Comparison of ENCODE assay signal across 15 cellular contexts in the genomic region with DNA sequence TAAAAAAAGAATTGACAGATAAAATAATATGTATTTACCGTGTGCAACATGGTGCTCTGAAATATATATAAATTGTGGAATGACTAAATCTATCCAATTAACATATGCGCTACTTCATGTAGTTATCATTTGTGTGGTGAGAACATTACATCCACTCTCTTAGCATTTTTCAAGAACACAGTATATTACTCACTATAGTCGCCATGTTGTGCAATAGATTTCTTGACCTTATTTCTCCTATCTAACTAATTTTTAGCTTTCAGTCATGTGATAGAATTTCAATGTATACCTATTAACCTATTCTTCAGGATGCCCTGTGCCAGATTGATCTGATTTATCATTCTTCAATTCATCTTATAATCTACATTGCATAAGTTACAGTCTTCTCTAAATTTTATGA.
DNase-seq lines count a peak whose midpoint lies in the region; ATAC-seq and TF ChIP-seq lines count a peak whose summit lies in the region.
"Had no signal": no experiment of that assay in that cellular context is flagged by ENCODE, and none has a peak within 500 bp of the region (broad histone marks: within the 10 kb centered on the region; RNA-seq: fewer than 3 reads in every experiment).

No MANE protein-coding gene starts in this region.

- peaks cover 12% of the 10 kb centered on the region for H3K9me3 Mint-ChIP-seq in nephron
- H3K9me3 Mint-ChIP-seq: GM23338 had no signal

- H3K4me3 Mint-ChIP-seq in nephron, result no peak overlapping the region
- H3K4me3 Mint-ChIP-seq: CD14-positive monocyte; CD8-positive, alpha-beta T cell; GM23338 had no signal

- no peaks in the 10 kb centered on the region for H3K36me3 Mint-ChIP-seq in nephron (ENCODE audit: low read depth)
- H3K36me3 Mint-ChIP-seq: CD14-positive monocyte; CD8-positive, alpha-beta T cell had no signal

- TF ChIP-seq CTCF in fibroblast of mammary gland (conservative IDR thresholded peaks at IDR 0.05; ENCODE audit: control insufficient read depth, insufficient read depth, low read depth, low read length), result no peak
- no peak for TF ChIP-seq CTCF in nephron (IDR thresholded peaks at IDR 0.05; ENCODE audit: unreplicated experiment in 3 of 3)

- peaks cover 6% of the 10 kb centered on the region for H3K4me1 Mint-ChIP-seq in nephron
- H3K4me1 Mint-ChIP-seq: CD14-positive monocyte, GM23338 had no signal

- DNase-seq in HCEC 1CT (peak; percentile 50), amniotic epithelial cell (ENCODE audit: low read depth) (peak; percentile 80), fibroblast of mammary gland (ENCODE audit: low read depth) (peak; percentile 63), COLO668 (lab: John Stamatoyannopoulos, UW; ENCODE audit: unreplicated experiment) (no peak), NCI-H1417 (lab: John Stamatoyannopoulos, UW) (no peak), GF-D8 (lab: John Stamatoyannopoulos, UW) (no peak)
- DNase-seq: Caco-2; CD8-positive, alpha-beta T cell; DND-41; H7 had no signal

- no peaks in the 10 kb centered on the region for H3K27me3 Mint-ChIP-seq in nephron (ENCODE audit: low read depth)

- H3K27ac Mint-ChIP-seq in nephron, result peak overlapping the region; percentile 3 to 16 (median 6)
- H3K27ac Mint-ChIP-seq: CD14-positive monocyte; CD8-positive, alpha-beta T cell; GM23338 had no signal

- no peak for ATAC-seq in GM21529 (IDR thresholded peaks at IDR 0.05; ENCODE audit: unreplicated experiment)
- ATAC-seq: A549; CD8-positive, alpha-beta T cell; GM23338 had no signal

- no peak overlapping the region for H3K4me3 ChIP-seq in fibroblast of mammary gland (ENCODE audit: control insufficient read depth, low read depth, low read length)
- H3K4me3 ChIP-seq: A549, GM23338 had no signal

Comparison
In these comparisons a context has a peak if more than half of its experiments do, and no peak if none do; other contexts are left out.
1. DNase-seq: peak in HCEC 1CT (single experiment), amniotic epithelial cell (single experiment) and fibroblast of mammary gland (single experiment); none in COLO668 (single experiment), NCI-H1417 (0 of 3) and GF-D8 (single experiment).